ENCODE assay signal across 9 cellular contexts in genomic region chr5:134577796-134578577, GRCh38. TPM values are rescaled to one million over a fixed set of nuclear protein-coding genes. Genes with fewer than 3 reads are reported as not detected.
DNase-seq lines count a peak whose midpoint lies in the region; ATAC-seq and TF ChIP-seq lines count a peak whose summit lies in the region.
"Had no signal": no experiment of that assay in that cellular context is flagged by ENCODE, and none has a peak within 500 bp of the region (broad histone marks: within the 10 kb centered on the region; RNA-seq: fewer than 3 reads in every experiment).

No MANE protein-coding gene starts in this region.

- no peak overlapping the region for H3K4me3 Mint-ChIP-seq in osteocyte (ENCODE audit: unreplicated experiment)

- H3K4me1 ChIP-seq in SJSA1 (replicated peaks) (peaks cover 12% of the 10 kb centered on the region), gastroesophageal sphincter (peaks cover 0 to 92% (median 35%) of the 10 kb centered on the region in 3 donors), tibial artery (peaks cover 4 to 31% (median 16%) of the 10 kb centered on the region in 4 donors)

- H3K27ac Mint-ChIP-seq in osteocyte (ENCODE audit: unreplicated experiment), result peak overlapping the region; percentile 18

- DNase-seq in ELF-1 (ENCODE audit: low read depth, low spot score) (peak; percentile 86), MG63 (peak; percentile 75), SJSA1 (ENCODE audit: low read depth in 1 of 2, low spot score in 2 of 2) (peak; percentile 76 to 87), osteocyte (ENCODE audit: extremely low spot score, unreplicated experiment) (peak; percentile 92), tibial artery (peak; percentile 80 to 87)
- peak; percentile 61 for DNase-seq in activated effector memory CD4-positive, alpha-beta T cell treated with Interleukin-2 at 50 U/mL for 16 hours

- no peaks in the 10 kb centered on the region for H3K9me3 ChIP-seq in MG63
- H3K9me3 ChIP-seq in SJSA1 (replicated peaks), result no peaks in the 10 kb centered on the region
- H3K9me3 ChIP-seq in gastroesophageal sphincter, result no peaks in the 10 kb centered on the region
- no peaks in the 10 kb centered on the region for H3K9me3 ChIP-seq in tibial artery

- no peaks in the 10 kb centered on the region for H3K27me3 Mint-ChIP-seq in osteocyte (ENCODE audit: unreplicated experiment)

- intact Hi-C loops in tibial artery (cut with DNase I; ENCODE audit: low total_unique reads), result loop anchor here (5.0 kb wide), 2 partner anchors 51 to 166 kb away; partner anchors contain the start of genes CDKN2AIPNL and JADE2

- peaks cover 10% of the 10 kb centered on the region for H3K4me1 Mint-ChIP-seq in osteocyte (ENCODE audit: unreplicated experiment)

- H3K36me3 Mint-ChIP-seq in osteocyte (ENCODE audit: unreplicated experiment), result peaks cover 32% of the 10 kb centered on the region

- peak; percentile 46 for ATAC-seq in gastroesophageal sphincter
- no peak for ATAC-seq in GM18502 (IDR thresholded peaks at IDR 0.05; ENCODE audit: poor library complexity, unreplicated experiment)

- no peak overlapping the region for H3K27ac ChIP-seq in SJSA1
- peak overlapping the region in 2 of 4 donors; percentile 31 to 70 for H3K27ac ChIP-seq in gastroesophageal sphincter
- H3K27ac ChIP-seq in tibial artery, result peak overlapping the region in 1 of 2 donors; percentile 40
- H3K27ac ChIP-seq: epithelial cell of prostate had no signal

- H3K27me3 ChIP-seq in MG63 (no peaks in the 10 kb centered on the region), SJSA1 (replicated peaks) (no peaks in the 10 kb centered on the region), gastroesophageal sphincter (no peaks in the 10 kb centered on the region), tibial artery (no peaks in the 10 kb centered on the region)

- TF ChIP-seq CTCF in gastroesophageal sphincter (IDR thresholded peaks at IDR 0.05), result peak in 3 of 4 experiments; percentile 79 to 86 (median 84)
- TF ChIP-seq CTCF in osteocyte (IDR thresholded peaks at IDR 0.05), result peak; percentile 92
- peak; percentile 84 to 86 for TF ChIP-seq CTCF in tibial artery (IDR thresholded peaks at IDR 0.05)

- H3K4me3 ChIP-seq in MG63 (no peak overlapping the region), SJSA1 (no peak overlapping the region), gastroesophageal sphincter (no peak overlapping the region), tibial artery (no peak overlapping the region)

- no peaks in the 10 kb centered on the region for H3K9me3 Mint-ChIP-seq in osteocyte (ENCODE audit: unreplicated experiment)

- no peak for TF ChIP-seq POLR2A in gastroesophageal sphincter (IDR thresholded peaks at IDR 0.05)

- 19 to 29% methylated on average over 8 of the region's 17 CpGs for WGBS in gastroesophageal sphincter (ENCODE audit: low coverage in 1 of 2), 2 donors

- H3K36me3 ChIP-seq in MG63 (peaks cover 90% of the 10 kb centered on the region), SJSA1 (peaks cover 58% of the 10 kb centered on the region), gastroesophageal sphincter (peaks cover 0 to 81% of the 10 kb centered on the region in 2 donors), tibial artery (peaks cover 41 to 91% (median 67%) of the 10 kb centered on the region in 3 donors)

- TF ChIP-seq EP300 in gastroesophageal sphincter (IDR thresholded peaks at IDR 0.05), result no peak

RNA-seq across cellular contexts. Expression of gene JADE2, which starts 52.5 kb away (rescaled TPM):
- total RNA-seq in MG63 (2014; rRNA removed; shearing (Covaris generic); ENCODE audit: low replicate concordance), result 42.0 and 47.4 TPM in 2 replicates
- total RNA-seq in SJSA1 (2014; rRNA removed; shearing (Covaris generic)), result 12.5 and 14.6 TPM in 2 replicates
- total RNA-seq in gastroesophageal sphincter (100 to 1,000 TPM in 2 of 4 donors, 10 to 100 TPM in 2; 46.0 to 113 (median 89.2) TPM), osteocyte (26.6 and 32.4 TPM in 2 replicates)

RNA-seq across cellular contexts. Expression of gene SAR1B, which starts 54.6 kb away (rescaled TPM):
- total RNA-seq in MG63 (2014; rRNA removed; shearing (Covaris generic); ENCODE audit: low replicate concordance), result 81.1 and 98.2 TPM in 2 replicates
- total RNA-seq in SJSA1 (2014; rRNA removed; shearing (Covaris generic)), result 115 and 121 TPM in 2 replicates
- 10 to 100 TPM; 40.1 to 45.0 (median 41.8) TPM for total RNA-seq in gastroesophageal sphincter
- 70.6 and 75.0 TPM in 2 replicates for total RNA-seq in osteocyte
